ENCODE assay signal across 1 cellular context in genomic region chr7:73834626-73835191, GRCh38.
TF ChIP-seq lines count a peak whose summit lies in the region.

No MANE protein-coding gene starts in this region.

TF ChIP-seq in H1, 55 proteins besides CTCF, POLR2A, EP300 and RAD21:
- TF ChIP-seq KDM1A (IDR thresholded peaks at IDR 0.05; ENCODE audit: borderline replicate concordance, low read length) (no peak), TEAD4 (IDR thresholded peaks at IDR 0.05; ENCODE audit: low read depth, low read length) (no peak), MAFK (IDR thresholded peaks at IDR 0.05; ENCODE audit: low read depth, low read length) (no peak), SIRT6 (IDR thresholded peaks at IDR 0.05; ENCODE audit: low read length) (no peak), PHF8 (conservative IDR thresholded peaks at IDR 0.05; ENCODE audit: low read depth, low read length) (no peak)
